Comparison of ENCODE assay signal across 24 cellular contexts in the genomic region with DNA sequence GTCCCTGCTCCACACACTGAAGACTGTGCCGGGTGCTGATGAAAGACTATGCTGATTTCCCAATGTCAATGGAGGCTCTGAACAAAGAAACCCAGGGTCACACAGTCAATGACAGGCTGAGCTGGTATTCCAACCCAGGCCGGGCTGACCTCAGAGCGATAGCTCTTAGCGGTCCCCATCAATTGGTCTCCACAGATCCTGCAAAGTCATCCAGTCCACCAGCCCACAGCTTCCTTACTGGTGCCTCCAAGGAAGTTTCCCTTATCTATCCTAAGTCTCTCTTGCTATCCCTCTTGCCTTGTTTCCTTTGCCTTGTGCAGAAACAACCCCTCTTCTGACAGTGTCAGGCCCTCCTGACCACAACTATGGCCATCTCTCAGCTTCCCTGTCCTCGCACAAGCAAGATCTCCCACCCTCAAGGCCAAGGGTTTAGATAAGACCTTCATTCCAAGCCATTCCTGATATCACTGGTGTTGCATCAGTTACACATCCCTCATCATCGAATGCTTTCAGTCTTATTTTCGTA.
"Had no signal": no experiment of that assay in that cellular context is flagged by ENCODE, and none has a peak within 500 bp of the region (broad histone marks: within the 10 kb centered on the region; RNA-seq: fewer than 3 reads in every experiment).

No MANE protein-coding gene starts in this region.

- H3K9me3 ChIP-seq: ascending aorta, colonic mucosa, gastrocnemius medialis, tibial artery had no signal

- H3K4me1 ChIP-seq: ascending aorta, colonic mucosa had no signal

- H3K27ac Mint-ChIP-seq: effector memory CD8-positive, alpha-beta T cell; memory B cell; nephron; stimulated activated effector memory CD8-positive, alpha-beta T cell treated with anti-CD3 and anti-CD28 coated beads, Interleukin-12 subunit alpha, Interleukin-12 subunit beta, amount 100 ng/mL, for 72 hours; stimulated activated naive CD8-positive, alpha-beta T cell treated with anti-CD3 and anti-CD28 coated beads, Interleukin-15, amount 100 ng/mL, for 72 hours had no signal

- H3K9me3 Mint-ChIP-seq: central memory CD8-positive, alpha-beta T cell; effector memory CD8-positive, alpha-beta T cell; memory B cell; nephron; stimulated activated effector memory CD8-positive, alpha-beta T cell treated with anti-CD3 and anti-CD28 coated beads, Interleukin-12 subunit alpha, Interleukin-12 subunit beta, amount 100 ng/mL, for 72 hours; stimulated activated naive CD8-positive, alpha-beta T cell treated with anti-CD3 and anti-CD28 coated beads, Interleukin-15, amount 100 ng/mL, for 72 hours had no signal

- DNase-seq: activated CD4-positive, alpha-beta T cell treated with anti-CD3 and anti-CD28 coated beads for 4 hours; activated CD4-positive, alpha-beta T cell treated with anti-CD3 and anti-CD28 coated beads, Interleukin-2, amount 50 U/mL, for 48 hours; activated CD4-positive, CD25-positive, alpha-beta regulatory T cell; brain microvascular endothelial cell; colonic mucosa; effector memory CD8-positive, alpha-beta T cell; gastrocnemius medialis; left colon; occipital lobe; small intestine; stimulated activated CD4-positive, alpha-beta T cell treated with anti-CD3 and anti-CD28 coated beads, Interleukin-2, amount 100 ng/mL, for 24 hours; stimulated activated naive CD8-positive, alpha-beta T cell treated with anti-CD3 and anti-CD28 coated beads, Interleukin-15, amount 100 ng/mL, for 72 hours; T-helper 1 cell; T-helper 9 cell; tibial artery had no signal

- ATAC-seq: activated naive CD4-positive, alpha-beta T cell treated with anti-CD3 and anti-CD28 coated beads, Interleukin-2, amount 50 U/mL, for 72 hours; effector memory CD8-positive, alpha-beta T cell; esophagus mucosa; gastrocnemius medialis; left colon; sciatic nerve; stimulated activated effector memory CD8-positive, alpha-beta T cell treated with anti-CD3 and anti-CD28 coated beads, Interleukin-12 subunit alpha, Interleukin-12 subunit beta, amount 100 ng/mL, for 72 hours; stimulated activated naive CD8-positive, alpha-beta T cell treated with anti-CD3 and anti-CD28 coated beads, Interleukin-15, amount 100 ng/mL, for 72 hours had no signal

- H3K27me3 ChIP-seq: ascending aorta, brain microvascular endothelial cell, colonic mucosa, dorsolateral prefrontal cortex, gastrocnemius medialis, tibial artery had no signal

- H3K4me3 ChIP-seq: ascending aorta, colonic mucosa, dorsolateral prefrontal cortex, gastrocnemius medialis, tibial artery had no signal

- H3K4me1 Mint-ChIP-seq: central memory CD8-positive, alpha-beta T cell; stimulated activated effector memory CD8-positive, alpha-beta T cell treated with anti-CD3 and anti-CD28 coated beads, Interleukin-12 subunit alpha, Interleukin-12 subunit beta, amount 100 ng/mL, for 72 hours; stimulated activated naive CD8-positive, alpha-beta T cell treated with anti-CD3 and anti-CD28 coated beads, Interleukin-15, amount 100 ng/mL, for 72 hours had no signal

- H3K4me3 Mint-ChIP-seq: central memory CD8-positive, alpha-beta T cell; effector memory CD8-positive, alpha-beta T cell; memory B cell; nephron; stimulated activated effector memory CD8-positive, alpha-beta T cell treated with anti-CD3 and anti-CD28 coated beads, Interleukin-12 subunit alpha, Interleukin-12 subunit beta, amount 100 ng/mL, for 72 hours; stimulated activated naive CD8-positive, alpha-beta T cell treated with anti-CD3 and anti-CD28 coated beads, Interleukin-15, amount 100 ng/mL, for 72 hours had no signal

- H3K36me3 Mint-ChIP-seq: activated naive CD4-positive, alpha-beta T cell treated with anti-CD3 and anti-CD28 coated beads, Interleukin-2, amount 50 U/mL, for 72 hours; memory B cell; stimulated activated effector memory CD8-positive, alpha-beta T cell treated with anti-CD3 and anti-CD28 coated beads, Interleukin-12 subunit alpha, Interleukin-12 subunit beta, amount 100 ng/mL, for 72 hours had no signal

- H3K36me3 ChIP-seq: ascending aorta, brain microvascular endothelial cell, colonic mucosa, gastrocnemius medialis, tibial artery had no signal
